19 cellular contexts compared by ENCODE assay signal in genomic region chr3:70071138-70071537, GRCh38.
"Had no signal": no experiment of that assay in that cellular context is flagged by ENCODE, and none has a peak within 500 bp of the region (broad histone marks: within the 10 kb centered on the region; RNA-seq: fewer than 3 reads in every experiment).

No MANE protein-coding gene starts in this region.

- H3K4me3 ChIP-seq: body of pancreas, colonic mucosa had no signal

- H3K36me3 Mint-ChIP-seq: activated naive CD4-positive, alpha-beta T cell treated with anti-CD3 and anti-CD28 coated beads, Interleukin-2, amount 50 U/mL, for 72 hours had no signal

- H3K9me3 ChIP-seq: body of pancreas, colonic mucosa, heart left ventricle had no signal

- H3K4me1 Mint-ChIP-seq: activated CD4-positive, alpha-beta memory T cell treated with anti-CD3 and anti-CD28 coated beads, Interleukin-2, amount 10 ng/mL, durations not matched to agents 7 days and 5 days; activated CD4-positive, alpha-beta T cell treated with anti-CD3 and anti-CD28 coated beads for 36 hours had no signal

- H3K4me1 ChIP-seq: colonic mucosa, foreskin keratinocyte had no signal

- H3K27ac Mint-ChIP-seq: activated CD4-positive, alpha-beta memory T cell treated with anti-CD3 and anti-CD28 coated beads, Interleukin-2, amount 10 ng/mL, durations not matched to agents 7 days and 5 days; activated CD4-positive, alpha-beta T cell treated with anti-CD3 and anti-CD28 coated beads for 36 hours; activated naive CD4-positive, alpha-beta T cell treated with anti-CD3 and anti-CD28 coated beads, Interleukin-2, amount 50 U/mL, for 72 hours; T-helper 1 cell treated with Interleukin-12 subunit alpha and Interleukin-12 subunit beta and Interleukin-4 antibody, amounts not matched to agents 30 μg/mL and 1 μg/mL, for 36 hours had no signal

- H3K27me3 ChIP-seq: colonic mucosa had no signal

- H3K4me3 Mint-ChIP-seq: activated CD4-positive, alpha-beta memory T cell treated with anti-CD3 and anti-CD28 coated beads, Interleukin-2, amount 10 ng/mL, durations not matched to agents 7 days and 5 days; activated CD4-positive, alpha-beta T cell treated with anti-CD3 and anti-CD28 coated beads for 36 hours; activated T-cell treated with anti-CD3 and anti-CD28 coated beads, Interleukin-2, amount 50 U/mL, for 4 hours; T-helper 1 cell treated with Interleukin-12 subunit alpha and Interleukin-12 subunit beta and Interleukin-4 antibody, amounts not matched to agents 30 μg/mL and 1 μg/mL, for 36 hours had no signal

- H3K9me3 Mint-ChIP-seq: activated CD4-positive, alpha-beta memory T cell treated with anti-CD3 and anti-CD28 coated beads, Interleukin-2, amount 10 ng/mL, durations not matched to agents 7 days and 5 days; activated naive CD4-positive, alpha-beta T cell treated with anti-CD3 and anti-CD28 coated beads, Interleukin-2, amount 50 U/mL, for 72 hours; activated T-cell treated with anti-CD3 and anti-CD28 coated beads, Interleukin-2, amount 50 U/mL, for 4 hours; T-helper 1 cell treated with Interleukin-12 subunit alpha and Interleukin-12 subunit beta and Interleukin-4 antibody, amounts not matched to agents 30 μg/mL and 1 μg/mL, for 36 hours had no signal

- H3K36me3 ChIP-seq: colonic mucosa, heart left ventricle, WERI-Rb-1 had no signal

- H3K27ac ChIP-seq: body of pancreas, colonic mucosa, foreskin keratinocyte, WERI-Rb-1 had no signal

- DNase-seq: activated CD4-positive, alpha-beta memory T cell treated with anti-CD3 and anti-CD28 coated beads, Interleukin-2, amount 10 ng/mL, durations not matched to agents 7 days and 5 days; activated CD4-positive, alpha-beta T cell treated with anti-CD3 and anti-CD28 coated beads for 36 hours; activated effector memory CD4-positive, alpha-beta T cell treated with Interleukin-2 at 50 U/mL for 16 hours; activated T-cell treated with anti-CD3 and anti-CD28 coated beads, Interleukin-2, amount 50 U/mL, for 4 hours; body of pancreas; central memory CD4-positive, alpha-beta T cell; colonic mucosa; effector CD4-positive, alpha-beta T cell; foreskin keratinocyte; heart left ventricle; occipital lobe; right cardiac atrium; small intestine; stimulated activated CD4-positive, alpha-beta T cell treated with anti-CD3 and anti-CD28 coated beads, Interleukin-4, amount 100 ng/mL, for 4 hours; stimulated activated CD8-positive, alpha-beta memory T cell treated with anti-CD3 and anti-CD28 coated beads, Interleukin-4, amount 100 ng/mL, for 48 hours; stimulated activated naive CD4-positive, alpha-beta T cell treated with Interleukin-2 at 50 U/mL for 16 hours; WERI-Rb-1 had no signal
